Comparison of ENCODE assay signal across 21 cellular contexts in genomic region chr11:46694607-46695006, GRCh38. TPM values are rescaled to one million over a fixed set of nuclear protein-coding genes. Genes with fewer than 3 reads are reported as not detected.
DNase-seq lines count a peak whose midpoint lies in the region; ATAC-seq and TF ChIP-seq lines count a peak whose summit lies in the region.
"Had no signal": no experiment of that assay in that cellular context is flagged by ENCODE, and none has a peak within 500 bp of the region (broad histone marks: within the 10 kb centered on the region; RNA-seq: fewer than 3 reads in every experiment).

No MANE protein-coding gene starts in this region.

- intact Hi-C loops in MCF 10A (cut with micrococcal nuclease) (no loop called here), mammary epithelial cell (cut with micrococcal nuclease) (no loop called here), dorsolateral prefrontal cortex (cut with DNase I) (loop anchor here (2.0 to 5.0 kb wide), 3 partner anchors 77 to 208 kb away; partner anchors contain the start of genes ATG13 (in 1 of the 2) and HARBI1 (in 1 of the 2)), transverse colon (cut with DNase I; ENCODE audit: low total_unique reads) (no loop called here)

- no peak for ATAC-seq in HG03457 (IDR thresholded peaks at IDR 0.05; ENCODE audit: unreplicated experiment)

- no peak overlapping the region for H2BK12ac ChIP-seq in trophoblast cell (ENCODE audit: low read length)

- 68% methylated on average over 6 of the region's 7 CpGs for WGBS in mammary epithelial cell (ENCODE audit: low coverage, missing lambda C conversion rate)
- WGBS in trophoblast cell (ENCODE audit: extremely low coverage, insufficient coverage, insufficient read length), result no CpG with 5 or more reads among the region's 7 CpGs
- WGBS in transverse colon (ENCODE audit: low coverage in 1 of 2), 2 donors, result 88 to 100% methylated on average over 1 to 7 of the region's 7 CpGs

- H3K36me3 ChIP-seq in mammary epithelial cell (ENCODE audit: insufficient read depth, low read length), result peaks cover 6% of the 10 kb centered on the region
- peaks cover 36 to 37% of the 10 kb centered on the region in 2 experiments for H3K36me3 ChIP-seq in trophoblast cell (ENCODE audit: control insufficient read depth in 1 of 2, insufficient read depth in 2 of 2, low read length in 2 of 2)
- peaks cover 0 to 23% (median 7%) of the 10 kb centered on the region in 4 donors for H3K36me3 ChIP-seq in transverse colon

- H4K12ac ChIP-seq in trophoblast cell (ENCODE audit: low read depth, low read length), result no peak overlapping the region

- no TSS peak for BruUV-seq in MCF 10A (replicated peaks; lab: Mats Ljungman, UMichigan)
- BruUV-seq in mammary epithelial cell (replicated peaks; lab: Mats Ljungman, UMichigan), result no TSS peak

- no peak overlapping the region for H4K8ac ChIP-seq in trophoblast cell (ENCODE audit: low read depth, low read length)

- no peak for TF ChIP-seq POLR2A in transverse colon (IDR thresholded peaks at IDR 0.05)

- peaks cover 54% of the 10 kb centered on the region for H3K36me3 Mint-ChIP-seq in MCF 10A (ENCODE audit: insufficient read depth, unreplicated experiment)
- peaks cover 6% of the 10 kb centered on the region for H3K36me3 Mint-ChIP-seq in progenitor cell of endocrine pancreas (ENCODE audit: insufficient read depth)
- H3K36me3 Mint-ChIP-seq in immature natural killer cell, result peaks cover 0 to 10% (median 0%) of the 10 kb centered on the region in 3 donors

- no peak overlapping the region for H2BK120ac ChIP-seq in trophoblast cell (ENCODE audit: insufficient read depth, low read length, poor library complexity)

- H3K4me1 ChIP-seq in mammary epithelial cell (ENCODE audit: insufficient read depth, low read length) (peaks cover 14% of the 10 kb centered on the region), trophoblast cell (ENCODE audit: control insufficient read depth in 1 of 2, insufficient read depth in 2 of 2, low read length in 2 of 2) (peaks cover 37 to 39% of the 10 kb centered on the region in 2 experiments), transverse colon (peaks cover 6 to 36% (median 26%) of the 10 kb centered on the region in 4 donors)
- H3K4me1 ChIP-seq: parathyroid adenoma had no signal

- no peak overlapping the region for H3K4me3 ChIP-seq in mammary epithelial cell (replicated peaks in 1 of 3; ENCODE audit: insufficient read depth in 1 of 3, low read depth in 2 of 3, low read length in 3 of 3)
- peak overlapping the region in 24 of 59 donors; percentile 6 to 99 (median 43) for H3K4me3 ChIP-seq in dorsolateral prefrontal cortex
- no peak overlapping the region for H3K4me3 ChIP-seq in trophoblast cell (ENCODE audit: low read depth, low read length)
- H3K4me3 ChIP-seq in transverse colon, result no peak overlapping the region
- H3K4me3 ChIP-seq: testis had no signal

- CTCF ChIA-PET in MCF 10A (lab: Yijun Ruan, JAX) (no interaction called here), mammary epithelial cell (lab: Charles Lee; ENCODE audit: low non-redundant PET) (no interaction called here)

- H3K27ac Mint-ChIP-seq in MCF 10A (ENCODE audit: low read depth, unreplicated experiment) (peak overlapping the region; percentile 88), progenitor cell of endocrine pancreas (no peak overlapping the region), immature natural killer cell (peak overlapping the region in 2 of 6 donors; percentile 45 to 80)
- H3K27ac Mint-ChIP-seq: activated B cell treated with CpG ODN at 0.5 μM for 24 hours; T-helper 1 cell treated with Interleukin-12 subunit alpha and Interleukin-12 subunit beta and Interleukin-4 antibody, amounts not matched to agents 30 μg/mL and 1 μg/mL, for 36 hours had no signal

- H2AFZ ChIP-seq in mammary epithelial cell (ENCODE audit: low read depth, low read length) (no peak overlapping the region), trophoblast cell (ENCODE audit: insufficient read depth, low read length, poor library complexity) (no peak overlapping the region)
- H2AFZ ChIP-seq: parathyroid adenoma had no signal

- H3K27me3 Mint-ChIP-seq in MCF 10A (ENCODE audit: insufficient read depth, unreplicated experiment) (no peaks in the 10 kb centered on the region), progenitor cell of endocrine pancreas (no peaks in the 10 kb centered on the region), immature natural killer cell (ENCODE audit: low read depth in 3 of 3) (peaks cover 0 to 2% (median 0%) of the 10 kb centered on the region in 3 donors)
- H3K27me3 Mint-ChIP-seq: activated B cell treated with CpG ODN at 0.5 μM for 24 hours had no signal

- no peak overlapping the region for H2BK5ac ChIP-seq in trophoblast cell (ENCODE audit: low read depth, low read length, poor library complexity)

- no peaks in the 10 kb centered on the region for H4K20me1 ChIP-seq in mammary epithelial cell (ENCODE audit: insufficient read depth, low read length)

- peaks cover 41% of the 10 kb centered on the region for H3K79me2 ChIP-seq in mammary epithelial cell (ENCODE audit: insufficient read depth, low read length)
- H3K79me2 ChIP-seq in trophoblast cell (ENCODE audit: control insufficient read depth, insufficient read depth, low read length, poor library complexity), result no peaks in the 10 kb centered on the region
- H3K79me2 ChIP-seq: parathyroid adenoma had no signal

- no peak for DNase-seq in MCF 10A (ENCODE audit: unreplicated experiment)
- DNase-seq in mammary epithelial cell, result no peak
- no peak for DNase-seq in dorsolateral prefrontal cortex
- DNase-seq in trophoblast cell, result no peak
- no peak for DNase-seq in transverse colon
- no peak for DNase-seq in progenitor cell of endocrine pancreas (ENCODE audit: low spot score, unreplicated experiment)
- DNase-seq in immature natural killer cell, result no peak
- DNase-seq: activated B cell treated with CpG ODN at 0.5 μM for 24 hours, activated gamma-delta T cell, DMS79 treated with DMSO at 0.1 percent for 48 hours, H9, NCI-H187 treated with DMSO at 0.1 percent for 48 hours, NCI-H446 treated with DMSO at 0.1 percent for 48 hours, SHP77, testis had no signal

- TF ChIP-seq CTCF in MCF 10A (IDR thresholded peaks at IDR 0.05; ENCODE audit: unreplicated experiment) (no peak), mammary epithelial cell (conservative IDR thresholded peaks at IDR 0.05 in 1 of 2, IDR thresholded peaks at IDR 0.05 in 1 of 2; ENCODE audit: extremely low read depth in 1 of 2, insufficient read depth in 1 of 2, low read depth in 1 of 2, low read length in 2 of 2) (no peak), dorsolateral prefrontal cortex (IDR thresholded peaks at IDR 0.05 in 54 of 56, conservative IDR thresholded peaks at IDR 0.05 in 2 of 56; ENCODE audit: low read depth in 1 of 56, partially characterized antibody in 56 of 56) (no peak), transverse colon (IDR thresholded peaks at IDR 0.05) (no peak), progenitor cell of endocrine pancreas (IDR thresholded peaks at IDR 0.05; ENCODE audit: unreplicated experiment) (no peak)

- H3K9ac ChIP-seq in mammary epithelial cell (ENCODE audit: insufficient read depth, low read length), result no peak overlapping the region
- H3K9ac ChIP-seq in trophoblast cell (ENCODE audit: low read length), result no peak overlapping the region
- H3K9ac ChIP-seq: parathyroid adenoma had no signal

- H2AK5ac ChIP-seq in trophoblast cell (ENCODE audit: low read length), result no peak overlapping the region

- dilution Hi-C loops in mammary epithelial cell (cut with HindIII; ENCODE audit: low sequenced_read_pairs), result no loop called here

- H3K4me3 Mint-ChIP-seq in MCF 10A (ENCODE audit: unreplicated experiment) (no peak overlapping the region), progenitor cell of endocrine pancreas (ENCODE audit: low read depth) (no peak overlapping the region), immature natural killer cell (no peak overlapping the region)
- H3K4me3 Mint-ChIP-seq: activated B cell treated with CpG ODN at 0.5 μM for 24 hours; T-helper 1 cell treated with Interleukin-12 subunit alpha and Interleukin-12 subunit beta and Interleukin-4 antibody, amounts not matched to agents 30 μg/mL and 1 μg/mL, for 36 hours had no signal

- no peaks in the 10 kb centered on the region for H3K9me3 ChIP-seq in mammary epithelial cell (replicated peaks; ENCODE audit: insufficient read depth, low read length)
- no peaks in the 10 kb centered on the region for H3K9me3 ChIP-seq in trophoblast cell (ENCODE audit: insufficient read depth, low read depth, low read length)
- H3K9me3 ChIP-seq in transverse colon, result no peaks in the 10 kb centered on the region
- H3K9me3 ChIP-seq: testis had no signal

- no peak overlapping the region for H4K91ac ChIP-seq in trophoblast cell (ENCODE audit: low read depth, low read length)

- H3K9me3 Mint-ChIP-seq in MCF 10A (ENCODE audit: unreplicated experiment) (no peaks in the 10 kb centered on the region), progenitor cell of endocrine pancreas (ENCODE audit: low read depth) (no peaks in the 10 kb centered on the region), immature natural killer cell (no peaks in the 10 kb centered on the region)
- H3K9me3 Mint-ChIP-seq: activated B cell treated with CpG ODN at 0.5 μM for 24 hours; H9; T-helper 1 cell treated with Interleukin-12 subunit alpha and Interleukin-12 subunit beta and Interleukin-4 antibody, amounts not matched to agents 30 μg/mL and 1 μg/mL, for 36 hours had no signal

- H3K4me2 ChIP-seq in mammary epithelial cell (ENCODE audit: insufficient read depth, low read depth, low read length) (no peak overlapping the region), trophoblast cell (ENCODE audit: low read length) (no peak overlapping the region)

- POLR2A ChIA-PET in MCF 10A (lab: Yijun Ruan, JAX), result no interaction called here

- H3K27me3 ChIP-seq in mammary epithelial cell (ENCODE audit: insufficient read depth, low read length), result no peaks in the 10 kb centered on the region
- H3K27me3 ChIP-seq in dorsolateral prefrontal cortex, result no peaks in the 10 kb centered on the region
- H3K27me3 ChIP-seq in trophoblast cell (ENCODE audit: insufficient read depth, low read length), result no peaks in the 10 kb centered on the region
- H3K27me3 ChIP-seq in transverse colon, result no peaks in the 10 kb centered on the region
- H3K27me3 ChIP-seq: testis had no signal

- no peak overlapping the region for H3K18ac ChIP-seq in trophoblast cell (ENCODE audit: low read length)

- H3K4ac ChIP-seq in trophoblast cell (ENCODE audit: low read depth, low read length), result no peak overlapping the region

- no peak overlapping the region for H3K27ac ChIP-seq in mammary epithelial cell (ENCODE audit: insufficient read depth, low read depth, low read length)
- H3K27ac ChIP-seq in dorsolateral prefrontal cortex, result peak overlapping the region; percentile 80 to 99 (median 96)
- peak overlapping the region; percentile 55 for H3K27ac ChIP-seq in trophoblast cell (ENCODE audit: low read depth, low read length)
- peak overlapping the region in 3 of 4 donors; percentile 17 to 57 (median 28) for H3K27ac ChIP-seq in transverse colon
- H3K27ac ChIP-seq: C4-2B, parathyroid adenoma, testis had no signal

- in situ Hi-C loops in mammary epithelial cell (cut with MboI; ENCODE audit: low sequenced_read_pairs in 2 of 2), result no loop called here
- in situ Hi-C loops in transverse colon (cut with MboI; ENCODE audit: low pct_ligation_motif_present in 1 of 4, low pct_unique_long_range_greater_than_20kb in 1 of 4, low sequenced_read_pairs in 3 of 4), result no loop called here

- no peak overlapping the region for H3K23ac ChIP-seq in trophoblast cell (ENCODE audit: low read length)

- peaks cover 8% of the 10 kb centered on the region for H3K79me1 ChIP-seq in trophoblast cell (ENCODE audit: low read length)

- no peak for TF ChIP-seq EP300 in transverse colon (IDR thresholded peaks at IDR 0.05; ENCODE audit: low read depth)

- no peak overlapping the region for H3K14ac ChIP-seq in trophoblast cell (ENCODE audit: low read length)

- H3K4me1 Mint-ChIP-seq in MCF 10A (ENCODE audit: insufficient read depth, unreplicated experiment) (peaks cover 14% of the 10 kb centered on the region), progenitor cell of endocrine pancreas (ENCODE audit: low read depth) (peaks cover 6% of the 10 kb centered on the region), immature natural killer cell (peaks cover 50 to 54% of the 10 kb centered on the region in 2 donors)

RNA-seq across cellular contexts. Expression of gene ARHGAP1, which starts 5.8 kb away (rescaled TPM):
- 61.0 and 63.6 TPM in 2 replicates for total RNA-seq in MCF 10A (2022)
- 100 to 1,000 TPM in 1 of 2 donors, 10 to 100 TPM in 1; 57.2 to 123 TPM for total RNA-seq in mammary epithelial cell
- polyA plus RNA-seq in mammary epithelial cell, result 25.5 TPM
- polyA minus RNA-seq in mammary epithelial cell, result 162 TPM
- total RNA-seq in dorsolateral prefrontal cortex, result 100 to 1,000 TPM in 13 of 120 experiments, 10 to 100 TPM in 107; 52.6 to 143 (median 80.0) TPM
- 78.4 and 80.5 TPM in 2 replicates for polyA plus RNA-seq in trophoblast cell (2013)
- 10 to 100 TPM; 48.6 to 69.5 (median 50.9) TPM for total RNA-seq in transverse colon
- total RNA-seq in progenitor cell of endocrine pancreas, result 39.0 and 39.8 TPM in 2 replicates
- polyA plus RNA-seq in immature natural killer cell, result 100 to 1,000 TPM in 1 of 3 donors, 10 to 100 TPM in 2; 38.6 to 104 (median 60.4) TPM

RNA-seq across cellular contexts. Expression of gene ZNF408, which starts 6.2 kb away (rescaled TPM):
- total RNA-seq in MCF 10A (2022) (14.5 and 15.3 TPM in 2 replicates), mammary epithelial cell (10 to 100 TPM; 12.6 to 15.2 TPM), dorsolateral prefrontal cortex (10 to 100 TPM in 20 of 120 experiments, 1 to 10 TPM in 100; 4.8 to 15.1 (median 8.4) TPM), transverse colon (10 to 100 TPM in 2 of 4 donors, 1 to 10 TPM in 2; 6.0 to 19.3 (median 10.0) TPM), progenitor cell of endocrine pancreas (11.6 and 13.7 TPM in 2 replicates)
- polyA plus RNA-seq in mammary epithelial cell (7.2 TPM), immature natural killer cell (10 to 100 TPM in 1 of 3 donors, 1 to 10 TPM in 2; 9.1 to 14.6 (median 9.5) TPM)
- 5.7 TPM for polyA minus RNA-seq in mammary epithelial cell
- polyA plus RNA-seq in trophoblast cell (2013), result 9.1 and 9.3 TPM in 2 replicates

RNA-seq across cellular contexts. Expression of gene F2, which starts 24.4 kb away (rescaled TPM):
- total RNA-seq in MCF 10A (2022) (not detected in 2 replicates), mammary epithelial cell (not detected), dorsolateral prefrontal cortex (1 to 10 TPM in 10 of 120 experiments, under 1 TPM in 35, not detected in 75; 0.14 to 1.5 (median 0.67) TPM), transverse colon (under 1 TPM in 2 of 4 donors, not detected in 2; 0.41 to 0.48 TPM), progenitor cell of endocrine pancreas (21.8 and 22.8 TPM in 2 replicates)
- polyA plus RNA-seq in mammary epithelial cell (0.03 TPM), immature natural killer cell (not detected)
- not detected for polyA minus RNA-seq in mammary epithelial cell
- 0.04 and 0.05 TPM in 2 replicates for polyA plus RNA-seq in trophoblast cell (2013)
- total RNA-seq: A172, activated B cell treated with CpG ODN at 0.5 μM for 24 hours, dermis microvascular lymphatic vessel endothelial cell, H9 had no signal

Comparison
In these comparisons a context has a peak if more than half of its experiments do, and no peak if none do; other contexts are left out.
1. intact Hi-C loops: an anchor here in dorsolateral prefrontal cortex (2.0 to 5.0 kb wide); none called in MCF 10A, mammary epithelial cell and transverse colon.